ENCODE assay signal across 22 cellular contexts in genomic region chr13:109287553-109287952, GRCh38.
A peak's percentile ranks its signal among the peaks of the same experiment; 100 is the strongest.
DNase-seq lines count a peak whose midpoint lies in the region; ATAC-seq, FAIRE-seq and TF ChIP-seq lines count a peak whose summit lies in the region.
"Had no signal": no experiment of that assay in that cellular context is flagged by ENCODE, and none has a peak within 500 bp of the region (broad histone marks: within the 10 kb centered on the region; RNA-seq: fewer than 3 reads in every experiment).

No MANE protein-coding gene starts in this region.

- H3F3A ChIP-seq in neural cell (ENCODE audit: insufficient read depth, low read length, poor library complexity, severe bottlenecking) (no peaks in the 10 kb centered on the region), neural progenitor cell (ENCODE audit: low read depth) (no peaks in the 10 kb centered on the region), GM23248 (ENCODE audit: insufficient read depth) (no peaks in the 10 kb centered on the region)

- H3K4me3 Mint-ChIP-seq in neural progenitor cell: no peak overlapping the region
- H3K4me3 Mint-ChIP-seq: B cell; CD4-positive, alpha-beta T cell; CD8-positive, alpha-beta T cell had no signal

- H3K9ac ChIP-seq in neural cell (ENCODE audit: low read length): no peak overlapping the region
- H3K9ac ChIP-seq in neural progenitor cell: no peak overlapping the region
- no peak overlapping the region for H3K9ac ChIP-seq in GM23248
- H3K9ac ChIP-seq: BLaER1 treated with 17β-estradiol and CSF1 and Interleukin-3, amounts not matched to agents 10 nM and 100 nM had no signal

- H3K36me3 ChIP-seq in SJSA1 (peaks cover 93% of the 10 kb centered on the region), neural cell (ENCODE audit: insufficient read depth, low read length) (no peaks in the 10 kb centered on the region), neural progenitor cell (no peaks in the 10 kb centered on the region), GM23248 (ENCODE audit: low read depth) (no peaks in the 10 kb centered on the region)
- H3K36me3 ChIP-seq: BLaER1 treated with 17β-estradiol and CSF1 and Interleukin-3, amounts not matched to agents 10 nM and 100 nM had no signal

- no peak overlapping the region for H3K27ac Mint-ChIP-seq in neural progenitor cell
- H3K27ac Mint-ChIP-seq: B cell; CD4-positive, alpha-beta T cell; CD8-positive, alpha-beta T cell had no signal

- in situ Hi-C loops in GM23248 (cut with MboI): loop anchor here (25.0 kb wide), 1 partner anchor 825 kb away; no protein-coding TSS in a partner anchor

- H3K9me3 Mint-ChIP-seq in neural progenitor cell: no peaks in the 10 kb centered on the region
- H3K9me3 Mint-ChIP-seq: CD4-positive, alpha-beta T cell; CD8-positive, alpha-beta T cell had no signal

- no peak for FAIRE-seq in frontal cortex (lab: Jason Lieb, UNC)
- FAIRE-seq: A204.1, D721Med, G401.6, GM12891 had no signal

- no peaks in the 10 kb centered on the region for H3K36me3 Mint-ChIP-seq in neural progenitor cell
- H3K36me3 Mint-ChIP-seq: CD8-positive, alpha-beta T cell had no signal

- H3K9me2 ChIP-seq in neural cell (ENCODE audit: insufficient read depth, low read length) (no peaks in the 10 kb centered on the region), GM23248 (ENCODE audit: insufficient read depth) (no peaks in the 10 kb centered on the region)

- no peak for TF ChIP-seq RAD21 in neural cell (conservative IDR thresholded peaks at IDR 0.05)

- H4K20me1 ChIP-seq in neural cell (ENCODE audit: insufficient read depth): no peaks in the 10 kb centered on the region
- no peaks in the 10 kb centered on the region for H4K20me1 ChIP-seq in neural progenitor cell (ENCODE audit: low read depth)
- no peaks in the 10 kb centered on the region for H4K20me1 ChIP-seq in GM23248 (ENCODE audit: insufficient read depth)
- H4K20me1 ChIP-seq: BLaER1 treated with 17β-estradiol and CSF1 and Interleukin-3, amounts not matched to agents 10 nM and 100 nM had no signal

- no peaks in the 10 kb centered on the region for H3K9me3 ChIP-seq in SJSA1 (replicated peaks)
- H3K9me3 ChIP-seq in neural cell (ENCODE audit: low read length): no peaks in the 10 kb centered on the region
- H3K9me3 ChIP-seq in neural progenitor cell (ENCODE audit: low read depth): no peaks in the 10 kb centered on the region
- H3K9me3 ChIP-seq in GM23248 (ENCODE audit: low read depth): no peaks in the 10 kb centered on the region
- H3K9me3 ChIP-seq: Caco-2 had no signal

- H3K4me3 ChIP-seq in SJSA1 (no peak overlapping the region), neural cell (ENCODE audit: low read length) (no peak overlapping the region), neural progenitor cell (no peak overlapping the region), GM23248 (no peak overlapping the region)
- H3K4me3 ChIP-seq: BLaER1 treated with 17β-estradiol and CSF1 and Interleukin-3, amounts not matched to agents 10 nM and 100 nM had no signal

- no peak for TF ChIP-seq CTCF in neural cell (IDR thresholded peaks at IDR 0.05; ENCODE audit: poor library complexity, severe bottlenecking)
- TF ChIP-seq CTCF in neural progenitor cell (IDR thresholded peaks at IDR 0.05): no peak

- intact Hi-C loops in left ventricle myocardium superior (cut with micrococcal nuclease): no loop called here

- no peak for ATAC-seq in left ventricle myocardium superior
- ATAC-seq: CD8-positive, alpha-beta T cell had no signal

- H3K4me1 ChIP-seq in SJSA1 (replicated peaks): peaks cover 30% of the 10 kb centered on the region
- H3K4me1 ChIP-seq in neural progenitor cell: peaks cover 15% of the 10 kb centered on the region
- H3K4me1 ChIP-seq in GM23248 (ENCODE audit: insufficient read depth): no peaks in the 10 kb centered on the region
- H3K4me1 ChIP-seq: Caco-2 had no signal

- peak overlapping the region; percentile 0; the same call in 1 of the 2 replicates for H3K27ac ChIP-seq in SJSA1
- H3K27ac ChIP-seq in neural cell (ENCODE audit: low read length): no peak overlapping the region
- H3K27ac ChIP-seq in neural progenitor cell: no peak overlapping the region
- H3K27ac ChIP-seq in GM23248: no peak overlapping the region
- H3K27ac ChIP-seq: BLaER1 treated with 17β-estradiol and CSF1 and Interleukin-3, amounts not matched to agents 10 nM and 100 nM; C4-2B had no signal

- H3K79me2 ChIP-seq in neural cell (replicated peaks; ENCODE audit: insufficient read depth, low read length): no peaks in the 10 kb centered on the region
- no peaks in the 10 kb centered on the region for H3K79me2 ChIP-seq in neural progenitor cell (ENCODE audit: low read depth)
- H3K79me2 ChIP-seq in GM23248 (ENCODE audit: insufficient read depth): no peaks in the 10 kb centered on the region

- DNase-seq in SJSA1 (ENCODE audit: low read depth in 1 of 2, low spot score in 2 of 2) (no peak), neural progenitor cell (ENCODE audit: low spot score) (no peak), GM23248 (no peak), frontal cortex (ENCODE audit: low spot score in 2 of 2) (no peak), HK-2 (ENCODE audit: unreplicated experiment) (no peak), left ventricle myocardium superior (no peak)
- DNase-seq: 8988T; AML-193; Caco-2; Calu3; CD4-positive, alpha-beta T cell; CD8-positive, alpha-beta T cell; DMS79 treated with DMSO at 0.1 percent for 48 hours; GF-D8 had no signal

- no peak overlapping the region for H3K4me2 ChIP-seq in neural cell (ENCODE audit: low read length)
- no peak overlapping the region for H3K4me2 ChIP-seq in neural progenitor cell
- H3K4me2 ChIP-seq in GM23248 (ENCODE audit: unreplicated experiment): no peak overlapping the region

- H3K27me3 Mint-ChIP-seq in neural progenitor cell (ENCODE audit: insufficient read depth, low read depth): peaks cover 3% of the 10 kb centered on the region
- H3K27me3 Mint-ChIP-seq: B cell had no signal

- no peak overlapping the region for H2AFZ ChIP-seq in neural cell (ENCODE audit: low read depth, low read length)
- H2AFZ ChIP-seq in neural progenitor cell (replicated peaks): peak overlapping the region; percentile 31
- no peak overlapping the region for H2AFZ ChIP-seq in GM23248

- peak; percentile 54 for TF ChIP-seq EP300 in neural cell (conservative IDR thresholded peaks at IDR 0.05; ENCODE audit: poor library complexity, severe bottlenecking)

- H3K27me3 ChIP-seq in SJSA1 (replicated peaks): no peaks in the 10 kb centered on the region
- no peaks in the 10 kb centered on the region for H3K27me3 ChIP-seq in neural cell (ENCODE audit: insufficient read depth, low read depth, low read length)
- H3K27me3 ChIP-seq in neural progenitor cell: no peaks in the 10 kb centered on the region
- H3K27me3 ChIP-seq in GM23248 (replicated peaks; ENCODE audit: insufficient read depth): no peaks in the 10 kb centered on the region
- H3K27me3 ChIP-seq: BLaER1 treated with 17β-estradiol and CSF1 and Interleukin-3, amounts not matched to agents 10 nM and 100 nM had no signal

- H3K4me1 Mint-ChIP-seq in neural progenitor cell: peaks cover 3% of the 10 kb centered on the region
- H3K4me1 Mint-ChIP-seq: B cell had no signal

TF ChIP-seq in neural cell, 6 proteins besides CTCF, POLR2A, EP300 and RAD21:
- TF ChIP-seq TAF1 (IDR thresholded peaks at IDR 0.05; ENCODE audit: low read depth) (no peak), SMC3 (conservative IDR thresholded peaks at IDR 0.05; ENCODE audit: poor library complexity) (no peak), MXI1 (conservative IDR thresholded peaks at IDR 0.05; ENCODE audit: poor library complexity, severe bottlenecking) (no peak), EZH2 (IDR thresholded peaks at IDR 0.05; ENCODE audit: borderline replicate concordance, insufficient read depth, low read length, poor library complexity, severe bottlenecking) (no peak), POLR2AphosphoS5 (IDR thresholded peaks at IDR 0.05) (peak; percentile 41)
- TF ChIP-seq, protein P1, sequence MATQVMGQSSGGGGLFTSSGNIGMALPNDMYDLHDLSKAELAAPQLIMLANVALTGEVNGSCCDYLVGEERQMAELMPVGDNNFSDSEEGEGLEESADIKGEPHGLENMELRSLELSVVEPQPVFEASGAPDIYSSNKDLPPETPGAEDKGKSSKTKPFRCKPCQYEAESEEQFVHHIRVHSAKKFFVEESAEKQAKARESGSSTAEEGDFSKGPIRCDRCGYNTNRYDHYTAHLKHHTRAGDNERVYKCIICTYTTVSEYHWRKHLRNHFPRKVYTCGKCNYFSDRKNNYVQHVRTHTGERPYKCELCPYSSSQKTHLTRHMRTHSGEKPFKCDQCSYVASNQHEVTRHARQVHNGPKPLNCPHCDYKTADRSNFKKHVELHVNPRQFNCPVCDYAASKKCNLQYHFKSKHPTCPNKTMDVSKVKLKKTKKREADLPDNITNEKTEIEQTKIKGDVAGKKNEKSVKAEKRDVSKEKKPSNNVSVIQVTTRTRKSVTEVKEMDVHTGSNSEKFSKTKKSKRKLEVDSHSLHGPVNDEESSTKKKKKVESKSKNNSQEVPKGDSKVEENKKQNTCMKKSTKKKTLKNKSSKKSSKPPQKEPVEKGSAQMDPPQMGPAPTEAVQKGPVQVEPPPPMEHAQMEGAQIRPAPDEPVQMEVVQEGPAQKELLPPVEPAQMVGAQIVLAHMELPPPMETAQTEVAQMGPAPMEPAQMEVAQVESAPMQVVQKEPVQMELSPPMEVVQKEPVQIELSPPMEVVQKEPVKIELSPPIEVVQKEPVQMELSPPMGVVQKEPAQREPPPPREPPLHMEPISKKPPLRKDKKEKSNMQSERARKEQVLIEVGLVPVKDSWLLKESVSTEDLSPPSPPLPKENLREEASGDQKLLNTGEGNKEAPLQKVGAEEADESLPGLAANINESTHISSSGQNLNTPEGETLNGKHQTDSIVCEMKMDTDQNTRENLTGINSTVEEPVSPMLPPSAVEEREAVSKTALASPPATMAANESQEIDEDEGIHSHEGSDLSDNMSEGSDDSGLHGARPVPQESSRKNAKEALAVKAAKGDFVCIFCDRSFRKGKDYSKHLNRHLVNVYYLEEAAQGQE (IDR thresholded peaks at IDR 0.05; ENCODE audit: borderline replicate concordance): no peak
